ENCODE assay signal across 8 cellular contexts in the genomic region with DNA sequence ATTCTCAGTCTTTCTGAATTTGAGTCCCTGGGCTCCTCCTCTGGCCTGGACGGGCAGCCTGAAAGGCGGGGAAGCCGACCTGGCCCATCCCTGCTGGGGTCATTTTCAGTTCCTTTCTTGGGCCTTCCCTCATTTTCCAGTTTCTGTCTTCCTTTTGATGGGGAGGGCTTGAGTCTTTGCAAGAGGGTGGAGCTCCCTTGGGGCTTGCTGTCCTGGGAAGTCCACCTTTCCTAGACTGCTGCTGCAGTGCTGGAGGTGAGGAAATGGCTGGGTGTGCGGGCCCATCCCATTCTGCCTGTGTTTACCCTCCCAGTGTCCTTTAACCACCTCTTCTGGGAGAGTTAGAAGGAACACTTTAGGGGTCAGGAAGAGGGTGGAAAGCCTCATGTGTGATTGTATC. TPM values are rescaled to one million over a fixed set of nuclear protein-coding genes. Genes with fewer than 3 reads are reported as not detected.
DNase-seq lines count a peak whose midpoint lies in the region; ATAC-seq, FAIRE-seq and TF ChIP-seq lines count a peak whose summit lies in the region.
"Had no signal": no experiment of that assay in that cellular context is flagged by ENCODE, and none has a peak within 500 bp of the region (broad histone marks: within the 10 kb centered on the region; RNA-seq: fewer than 3 reads in every experiment).

No MANE protein-coding gene starts in this region.

- dilution Hi-C loops in keratinocyte (cut with MboI; ENCODE audit: extremely low pct_ligation_motif_present, low sequenced_read_pairs), result no loop called here

- no peaks in the 10 kb centered on the region for H3K4me1 Mint-ChIP-seq in activated T-helper 17 cell treated with anti-CD3 and anti-CD28 coated beads, Interleukin-2, amount 50 U/mL, for 72 hours
- H3K4me1 Mint-ChIP-seq in stimulated activated memory B cell treated with anti-CD40 and anti-IgM and Interleukin-4, amounts not matched to agents 10 μg/mL and 1 μg/mL and 100 μg/mL, for 72 hours, result no peaks in the 10 kb centered on the region

- peak overlapping the region; percentile 87 for H3K9ac ChIP-seq in keratinocyte (ENCODE audit: control insufficient read depth, extremely low read depth, insufficient read depth, low read length)

- DNase-seq in HTR-8/SVneo (ENCODE audit: insufficient read length, low spot score) (no peak), keratinocyte (ENCODE audit: low read depth, low spot score) (no peak), NK-92 (lab: John Stamatoyannopoulos, UW; ENCODE audit: unreplicated experiment) (no peak), NCI-H510A (lab: John Stamatoyannopoulos, UW) (no peak), NCI-H526 treated with DMSO at 0.1 percent for 48 hours (lab: John Stamatoyannopoulos, UW) (no peak)
- DNase-seq: activated effector memory CD4-positive, alpha-beta T cell treated with Interleukin-2 at 50 U/mL for 16 hours had no signal

- H3K79me2 ChIP-seq in keratinocyte (ENCODE audit: control insufficient read depth, insufficient read depth, low read length), result peaks cover 54% of the 10 kb centered on the region

- H3K27ac ChIP-seq in keratinocyte (ENCODE audit: control insufficient read depth, insufficient read depth, low read length), result peak overlapping the region; percentile 81

- H3K4me2 ChIP-seq in keratinocyte (ENCODE audit: control insufficient read depth, extremely low read depth, insufficient read depth, low read depth, low read length), result peak overlapping the region; percentile 99

- peaks cover 23% of the 10 kb centered on the region for H3K4me1 ChIP-seq in keratinocyte (ENCODE audit: control insufficient read depth, extremely low read depth, insufficient read depth, low read length)

- peak overlapping the region; percentile 44 for H3K4me3 Mint-ChIP-seq in activated T-helper 17 cell treated with anti-CD3 and anti-CD28 coated beads, Interleukin-2, amount 50 U/mL, for 72 hours
- peak overlapping the region; percentile 14 for H3K4me3 Mint-ChIP-seq in stimulated activated memory B cell treated with anti-CD40 and anti-IgM and Interleukin-4, amounts not matched to agents 10 μg/mL and 1 μg/mL and 100 μg/mL, for 72 hours

- no peaks in the 10 kb centered on the region for H3K36me3 Mint-ChIP-seq in activated T-helper 17 cell treated with anti-CD3 and anti-CD28 coated beads, Interleukin-2, amount 50 U/mL, for 72 hours (ENCODE audit: low read depth)
- H3K36me3 Mint-ChIP-seq in stimulated activated memory B cell treated with anti-CD40 and anti-IgM and Interleukin-4, amounts not matched to agents 10 μg/mL and 1 μg/mL and 100 μg/mL, for 72 hours, result no peaks in the 10 kb centered on the region

- peaks cover 5% of the 10 kb centered on the region for H4K20me1 ChIP-seq in keratinocyte (ENCODE audit: control insufficient read depth, extremely low read depth, insufficient read depth, low read length)

- no peaks in the 10 kb centered on the region for H3K9me3 Mint-ChIP-seq in activated T-helper 17 cell treated with anti-CD3 and anti-CD28 coated beads, Interleukin-2, amount 50 U/mL, for 72 hours
- H3K9me3 Mint-ChIP-seq in stimulated activated memory B cell treated with anti-CD40 and anti-IgM and Interleukin-4, amounts not matched to agents 10 μg/mL and 1 μg/mL and 100 μg/mL, for 72 hours, result no peaks in the 10 kb centered on the region

- H3K9me1 ChIP-seq in keratinocyte (ENCODE audit: control insufficient read depth, extremely low read depth, insufficient read depth, low read length), result no peaks in the 10 kb centered on the region

- H3K4me3 ChIP-seq in keratinocyte (ENCODE audit: control insufficient read depth in 2 of 3, extremely low read depth in 1 of 3, insufficient read depth in 2 of 3, low read depth in 1 of 3, low read length in 3 of 3), result peak overlapping the region; percentile 72 to 82 (median 82)

- no peak overlapping the region for H3K27ac Mint-ChIP-seq in activated T-helper 17 cell treated with anti-CD3 and anti-CD28 coated beads, Interleukin-2, amount 50 U/mL, for 72 hours
- no peak overlapping the region for H3K27ac Mint-ChIP-seq in stimulated activated memory B cell treated with anti-CD40 and anti-IgM and Interleukin-4, amounts not matched to agents 10 μg/mL and 1 μg/mL and 100 μg/mL, for 72 hours

- peak; percentile 13 for FAIRE-seq in HTR-8/SVneo (lab: Jason Lieb, UNC)
- no peak for FAIRE-seq in keratinocyte (lab: Jason Lieb, UNC)

- TF ChIP-seq CTCF in keratinocyte (optimal IDR thresholded peaks at IDR 0.05 in 1 of 3, IDR thresholded peaks at IDR 0.05 in 1 of 3, conservative IDR thresholded peaks at IDR 0.05 in 1 of 3; ENCODE audit: extremely low read depth in 1 of 3, insufficient read depth in 2 of 3, low read length in 3 of 3), result no peak

- no peak overlapping the region for H2AFZ ChIP-seq in keratinocyte (ENCODE audit: control insufficient read depth, low read length)

- peaks cover 7 to 10% of the 10 kb centered on the region in 2 experiments for H3K36me3 ChIP-seq in keratinocyte (ENCODE audit: control insufficient read depth in 2 of 2, extremely low read depth in 1 of 2, insufficient read depth in 2 of 2, low read length in 2 of 2)

- H3K27me3 ChIP-seq in keratinocyte (ENCODE audit: control insufficient read depth, extremely low read depth, insufficient read depth, low read length), result no peaks in the 10 kb centered on the region

- no peak for ATAC-seq in activated T-helper 17 cell treated with anti-CD3 and anti-CD28 coated beads, Interleukin-2, amount 50 U/mL, for 72 hours (replicated peaks)
- no peak for ATAC-seq in stimulated activated memory B cell treated with anti-CD40 and anti-IgM and Interleukin-4, amounts not matched to agents 10 μg/mL and 1 μg/mL and 100 μg/mL, for 72 hours

- H3K27me3 Mint-ChIP-seq in activated T-helper 17 cell treated with anti-CD3 and anti-CD28 coated beads, Interleukin-2, amount 50 U/mL, for 72 hours, result peaks cover 8% of the 10 kb centered on the region
- H3K27me3 Mint-ChIP-seq in stimulated activated memory B cell treated with anti-CD40 and anti-IgM and Interleukin-4, amounts not matched to agents 10 μg/mL and 1 μg/mL and 100 μg/mL, for 72 hours, result peaks cover 71% of the 10 kb centered on the region

- H3K9me3 ChIP-seq in keratinocyte (ENCODE audit: control insufficient read depth, low read depth, low read length), result no peaks in the 10 kb centered on the region

RNA-seq across cellular contexts. Expression of gene SYNC, which starts 40.4 kb away (rescaled TPM):
- total RNA-seq in activated T-helper 17 cell treated with anti-CD3 and anti-CD28 coated beads, Interleukin-2, amount 50 U/mL, for 72 hours, result not detected
- 11.2 to 12.0 TPM (median 11.2 TPM) in 3 replicates for polyA plus RNA-seq in keratinocyte
- 2.0 TPM for polyA plus RNA-seq in keratinocyte (2011; ENCODE audit: low read depth)
- polyA plus RNA-seq in keratinocyte (2011; cell fraction: cytosol; rRNA removed), result 14.5 and 17.2 TPM in 2 replicates
- 12.3 and 14.8 TPM in 2 replicates for polyA plus RNA-seq in keratinocyte (2011; cell fraction: nucleus; rRNA removed)
- polyA plus RNA-seq in keratinocyte (2012; ENCODE audit: low replicate concordance), result 1.3 and 12.0 TPM in 2 replicates
- 9.7 to 19.1 TPM (median 14.7 TPM) in 3 replicates for polyA minus RNA-seq in keratinocyte
- 16.7 TPM for polyA minus RNA-seq in keratinocyte (2011; cell fraction: cytosol; rRNA and poly(A)+ RNA removed)
- polyA minus RNA-seq in keratinocyte (2011; cell fraction: nucleus; rRNA and poly(A)+ RNA removed), result 2.8 and 8.0 TPM in 2 replicates
